Comparison of ENCODE assay signal across 9 cellular contexts in the genomic region with DNA sequence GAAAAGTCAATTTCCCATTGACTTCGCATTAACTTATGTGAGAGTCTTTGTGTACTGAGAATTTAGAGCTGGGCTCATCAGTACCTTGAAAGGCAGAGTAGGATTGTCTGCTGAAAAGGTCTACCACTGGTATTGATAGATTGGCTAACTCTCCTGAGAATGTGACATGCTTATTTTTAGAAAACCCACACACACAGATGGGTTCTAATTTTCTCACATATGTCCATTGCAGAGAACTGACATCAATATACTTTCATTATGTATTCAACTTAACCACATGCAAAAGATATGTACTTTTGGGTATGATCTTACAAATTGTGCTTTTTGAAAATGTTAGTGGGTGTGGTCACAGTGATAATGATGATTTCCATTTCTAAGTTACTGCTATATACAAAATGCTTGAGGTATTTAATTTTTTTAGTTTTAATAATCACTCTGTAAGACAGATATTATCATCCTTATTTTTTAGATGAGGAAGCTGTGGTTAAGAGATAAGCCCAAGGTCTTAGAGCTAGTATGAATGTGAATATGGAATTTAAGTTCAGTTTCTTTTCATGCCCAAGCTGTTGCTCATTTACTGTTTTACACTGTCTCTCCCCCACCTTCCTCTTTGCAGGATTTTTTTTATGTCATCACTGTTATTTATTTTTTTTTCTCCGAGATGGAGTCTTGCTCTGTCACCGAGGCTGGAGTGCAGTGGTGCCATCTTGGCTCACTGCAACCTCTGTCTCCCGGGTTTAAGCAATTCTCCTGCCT. TPM values are rescaled to one million over a fixed set of nuclear protein-coding genes. Genes with fewer than 3 reads are reported as not detected.
DNase-seq lines count a peak whose midpoint lies in the region; ATAC-seq and TF ChIP-seq lines count a peak whose summit lies in the region.
"Had no signal": no experiment of that assay in that cellular context is flagged by ENCODE, and none has a peak within 500 bp of the region (broad histone marks: within the 10 kb centered on the region; RNA-seq: fewer than 3 reads in every experiment).

No MANE protein-coding gene starts in this region.

- H3K27ac ChIP-seq in ectodermal cell (ENCODE audit: insufficient read depth, low read depth, low read length, poor library complexity, severe bottlenecking) (peak overlapping the region; percentile 41), transverse colon (no peak overlapping the region)

- peaks cover 13% of the 10 kb centered on the region for H3K4me1 ChIP-seq in ectodermal cell (ENCODE audit: control insufficient read depth, insufficient read depth, low read length)
- peaks cover 2 to 25% (median 9%) of the 10 kb centered on the region in 4 donors for H3K4me1 ChIP-seq in transverse colon

- H3K36me3 ChIP-seq in ectodermal cell (ENCODE audit: control insufficient read depth, insufficient read depth, low read length) (no peaks in the 10 kb centered on the region), transverse colon (no peaks in the 10 kb centered on the region)

- TF ChIP-seq POLR2A in transverse colon (IDR thresholded peaks at IDR 0.05): no peak
- no peak for TF ChIP-seq POLR2A in lower leg skin (IDR thresholded peaks at IDR 0.05)

- H3K4me3 ChIP-seq in ectodermal cell (ENCODE audit: insufficient read depth, low read depth, low read length) (no peak overlapping the region), transverse colon (no peak overlapping the region), lower leg skin (ENCODE audit: low read depth, poor library complexity, severe bottlenecking) (no peak overlapping the region)

- H3K9me3 ChIP-seq in ectodermal cell (ENCODE audit: control insufficient read depth, low read length) (no peaks in the 10 kb centered on the region), transverse colon (no peaks in the 10 kb centered on the region)

- no peak for TF ChIP-seq EP300 in transverse colon (IDR thresholded peaks at IDR 0.05; ENCODE audit: low read depth)

- ATAC-seq in GM18520 (IDR thresholded peaks at IDR 0.05; ENCODE audit: unreplicated experiment): peak; percentile 88
- ATAC-seq in GM21619 (IDR thresholded peaks at IDR 0.05; ENCODE audit: unreplicated experiment): peak; percentile 91
- peak; percentile 95 for ATAC-seq in HG03460 (IDR thresholded peaks at IDR 0.05; ENCODE audit: unreplicated experiment)

- intact Hi-C loops in transverse colon (cut with DNase I; ENCODE audit: low total_unique reads) (no loop called here), posterior vena cava (cut with DNase I) (no loop called here), lower leg skin (cut with DNase I; ENCODE audit: low total_unique reads) (no loop called here)

- WGBS in ectodermal cell, 2 experiments: 90 to 93% methylated on average over 4 of the region's 4 CpGs
- WGBS in transverse colon (ENCODE audit: low coverage in 1 of 2), 2 donors: 80 to 92% methylated on average over 4 of the region's 4 CpGs
- WGBS in lower leg skin, 2 donors: 86 to 89% methylated on average over 4 of the region's 4 CpGs

- DNase-seq in transverse colon: no peak
- no peak for DNase-seq in posterior vena cava (ENCODE audit: low spot score)
- DNase-seq in T1000 (lab: John Stamatoyannopoulos, UW): no peak
- DNase-seq in lower leg skin (ENCODE audit: low spot score in 2 of 2): no peak
- DNase-seq: NCI-H82 had no signal

- in situ Hi-C loops in transverse colon (cut with MboI; ENCODE audit: low pct_ligation_motif_present in 1 of 4, low pct_unique_long_range_greater_than_20kb in 1 of 4, low sequenced_read_pairs in 3 of 4): no loop called here

- TF ChIP-seq CTCF in transverse colon (IDR thresholded peaks at IDR 0.05) (no peak), lower leg skin (IDR thresholded peaks at IDR 0.05) (no peak)

- no peaks in the 10 kb centered on the region for H3K27me3 ChIP-seq in ectodermal cell (ENCODE audit: control insufficient read depth, insufficient read depth, low read length, poor library complexity, severe bottlenecking)
- H3K27me3 ChIP-seq in transverse colon: no peaks in the 10 kb centered on the region

RNA-seq across cellular contexts. Expression of a gene that starts 22.3 kb away (rescaled TPM):
- polyA plus RNA-seq in ectodermal cell (2013, experiment 1 of 4): 30.0 TPM
- polyA plus RNA-seq in ectodermal cell (2013, experiment 2 of 4): 33.4 TPM
- polyA plus RNA-seq in ectodermal cell (2013, experiment 3 of 4): 28.7 TPM
- 32.1 TPM for polyA plus RNA-seq in ectodermal cell (2013, experiment 4 of 4)
- total RNA-seq in transverse colon (100 to 1,000 TPM in 1 of 4 donors, 10 to 100 TPM in 3; 19.8 to 320 (median 21.1) TPM), posterior vena cava (10 to 100 TPM; 13.5 to 21.7 TPM), lower leg skin (10 to 100 TPM in 1 of 4 donors, 1 to 10 TPM in 3; 8.0 to 14.0 (median 9.1) TPM)

RNA-seq across cellular contexts. Expression of a gene that starts 43.8 kb away (rescaled TPM):
- 1.9 TPM for polyA plus RNA-seq in ectodermal cell (2013, experiment 1 of 4)
- polyA plus RNA-seq in ectodermal cell (2013, experiment 2 of 4): 3.6 TPM
- polyA plus RNA-seq in ectodermal cell (2013, experiment 3 of 4): 3.1 TPM
- 4.1 TPM for polyA plus RNA-seq in ectodermal cell (2013, experiment 4 of 4)
- total RNA-seq in transverse colon (10 to 100 TPM in 2 of 4 donors, 1 to 10 TPM in 2; 4.0 to 22.4 (median 9.8) TPM), posterior vena cava (1 to 10 TPM; 5.2 TPM), lower leg skin (10 to 100 TPM in 3 of 4 donors, 1 to 10 TPM in 1; 8.2 to 19.0 (median 13.5) TPM)
